In the genomic region with DNA sequence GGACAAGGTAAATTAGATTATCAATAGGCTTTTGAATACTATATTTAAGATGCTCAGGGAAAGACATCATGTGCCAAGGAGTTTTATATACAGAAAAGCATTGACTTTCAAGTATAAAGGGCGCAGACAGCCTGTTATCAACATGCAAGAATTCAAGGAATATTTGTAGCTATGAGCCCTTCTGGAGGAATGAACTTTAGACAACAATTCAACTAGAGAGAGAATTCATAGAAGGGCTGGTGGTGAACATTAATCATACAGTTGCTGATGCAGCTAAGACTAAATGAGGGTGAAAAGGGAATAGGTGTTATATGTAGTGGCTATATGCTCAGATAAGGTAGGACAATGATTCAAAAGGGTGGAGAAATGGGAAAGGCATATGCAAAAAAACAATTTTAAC, we compare ENCODE assay signal across 24 cellular contexts. TPM values are rescaled to one million over a fixed set of nuclear protein-coding genes. Genes with fewer than 3 reads are reported as not detected.
DNase-seq lines count a peak whose midpoint lies in the region; ATAC-seq and TF ChIP-seq lines count a peak whose summit lies in the region.
"Had no signal": no experiment of that assay in that cellular context is flagged by ENCODE, and none has a peak within 500 bp of the region (broad histone marks: within the 10 kb centered on the region; RNA-seq: fewer than 3 reads in every experiment).

No MANE protein-coding gene starts in this region.

- no peak for TF ChIP-seq CTCF in mesothelial cell of epicardium (IDR thresholded peaks at IDR 0.05; ENCODE audit: unreplicated experiment)

- H3K9me3 Mint-ChIP-seq in activated CD4-positive, alpha-beta T cell treated with anti-CD3 and anti-CD28 coated beads for 36 hours (ENCODE audit: low read depth) = no peaks in the 10 kb centered on the region
- no peaks in the 10 kb centered on the region for H3K9me3 Mint-ChIP-seq in mesothelial cell of epicardium
- H3K9me3 Mint-ChIP-seq: endodermal cell, type B pancreatic cell had no signal

- CTCF ChIA-PET in activated CD4-positive, alpha-beta T cell treated with anti-CD3 and anti-CD28 coated beads for 36 hours (lab: Charles Lee) = interaction anchor here (0.9 to 3.6 kb wide), 3 partner anchors 13 to 47 kb away, joined by 3 to 20 read pairs (median 7); no protein-coding TSS in a partner anchor

- H3K27ac Mint-ChIP-seq in activated CD4-positive, alpha-beta T cell treated with anti-CD3 and anti-CD28 coated beads for 36 hours = peak overlapping the region; percentile 71
- H3K27ac Mint-ChIP-seq in mesothelial cell of epicardium = peak overlapping the region; percentile 8
- H3K27ac Mint-ChIP-seq: endodermal cell, progenitor cell of endocrine pancreas, type B pancreatic cell had no signal

- intact Hi-C loops in activated CD4-positive, alpha-beta T cell treated with anti-CD3 and anti-CD28 coated beads for 36 hours (cut with DNase I, micrococcal nuclease) = loop anchor here (2.0 to 5.0 kb wide), 6 partner anchors 102 to 759 kb away; no protein-coding TSS in a partner anchor

- H3K27me3 Mint-ChIP-seq in activated CD4-positive, alpha-beta T cell treated with anti-CD3 and anti-CD28 coated beads for 36 hours = no peaks in the 10 kb centered on the region
- H3K27me3 Mint-ChIP-seq in mesothelial cell of epicardium (ENCODE audit: low read depth) = no peaks in the 10 kb centered on the region
- H3K27me3 Mint-ChIP-seq: progenitor cell of endocrine pancreas had no signal

- no peak for DNase-seq in activated CD4-positive, alpha-beta T cell treated with anti-CD3 and anti-CD28 coated beads for 36 hours
- DNase-seq in activated CD4-positive, alpha-beta T cell treated with anti-CD3 and anti-CD28 coated beads for 48 hours = no peak
- DNase-seq in NCI-H226 = peak; percentile 68
- peak; percentile 47 for DNase-seq in astrocyte of the hippocampus (ENCODE audit: low read depth, low spot score)
- DNase-seq in mesothelial cell of epicardium (ENCODE audit: low spot score in 2 of 2, unreplicated experiment in 2 of 2) = no peak
- no peak for DNase-seq in COR-L47 (lab: John Stamatoyannopoulos, UW)
- no peak for DNase-seq in NCI-H2107 (lab: John Stamatoyannopoulos, UW)
- no peak for DNase-seq in HUDEP-2 (lab: John Stamatoyannopoulos, UW; ENCODE audit: unreplicated experiment in 76 of 76)
- DNase-seq: 8988T; activated effector memory CD4-positive, alpha-beta T cell treated with Interleukin-2 at 50 U/mL for 16 hours; dermis blood vessel endothelial cell; endodermal cell; heart left ventricle; KBM-7; NCI-H1105; NCI-H1930; NCI-H526; nucleus accumbens; PC-3; stimulated activated CD4-positive, alpha-beta T cell treated with anti-CD3 and anti-CD28 coated beads, Interleukin-4, amount 100 ng/mL, for 1 hour had no signal

- H3K4me3 Mint-ChIP-seq in activated CD4-positive, alpha-beta T cell treated with anti-CD3 and anti-CD28 coated beads for 36 hours = no peak overlapping the region
- no peak overlapping the region for H3K4me3 Mint-ChIP-seq in mesothelial cell of epicardium
- H3K4me3 Mint-ChIP-seq: endodermal cell, type B pancreatic cell had no signal

- peaks cover 20% of the 10 kb centered on the region for H3K36me3 Mint-ChIP-seq in activated CD4-positive, alpha-beta T cell treated with anti-CD3 and anti-CD28 coated beads for 36 hours (ENCODE audit: low read depth)
- H3K36me3 Mint-ChIP-seq in mesothelial cell of epicardium = no peaks in the 10 kb centered on the region
- H3K36me3 Mint-ChIP-seq: type B pancreatic cell had no signal

- peaks cover 80% of the 10 kb centered on the region for H3K4me1 Mint-ChIP-seq in activated CD4-positive, alpha-beta T cell treated with anti-CD3 and anti-CD28 coated beads for 36 hours
- peaks cover 52% of the 10 kb centered on the region for H3K4me1 Mint-ChIP-seq in mesothelial cell of epicardium

- POLR2A ChIA-PET in activated CD4-positive, alpha-beta T cell treated with anti-CD3 and anti-CD28 coated beads for 36 hours (lab: Charles Lee) = interaction anchor here (0.7 kb wide), 1 partner anchor 34 kb away, joined by 4 read pairs; no protein-coding TSS in a partner anchor

- ATAC-seq in activated CD4-positive, alpha-beta T cell treated with anti-CD3 and anti-CD28 coated beads for 36 hours = no peak
- ATAC-seq: heart left ventricle, PC-3, Right ventricle myocardium inferior, sciatic nerve had no signal

RNA-seq across cellular contexts. Expression of a gene that starts 41.2 kb away (rescaled TPM):
- total RNA-seq in activated CD4-positive, alpha-beta T cell treated with anti-CD3 and anti-CD28 coated beads for 36 hours = 10 to 100 TPM in 1 of 2 experiments, 1 to 10 TPM in 1; 9.2 to 10.0 TPM
- 0.40 to 0.89 TPM (median 0.45 TPM) in 3 replicates for total RNA-seq in mesothelial cell of epicardium
- total RNA-seq: dermis blood vessel endothelial cell, PC-3 had no signal

Comparison
In these comparisons a context has a peak if more than half of its experiments do, and no peak if none do; other contexts are left out.
1. DNase-seq: peak in NCI-H226 (single experiment) and astrocyte of the hippocampus (single experiment); none in activated CD4-positive, alpha-beta T cell treated with anti-CD3 and anti-CD28 coated beads for 36 hours (single experiment), activated CD4-positive, alpha-beta T cell treated with anti-CD3 and anti-CD28 coated beads for 48 hours (single experiment), mesothelial cell of epicardium (0 of 2), COR-L47 (single experiment), NCI-H2107 (single experiment) and HUDEP-2 (0 of 76).